8 cellular contexts compared by ENCODE assay signal in the genomic region with DNA sequence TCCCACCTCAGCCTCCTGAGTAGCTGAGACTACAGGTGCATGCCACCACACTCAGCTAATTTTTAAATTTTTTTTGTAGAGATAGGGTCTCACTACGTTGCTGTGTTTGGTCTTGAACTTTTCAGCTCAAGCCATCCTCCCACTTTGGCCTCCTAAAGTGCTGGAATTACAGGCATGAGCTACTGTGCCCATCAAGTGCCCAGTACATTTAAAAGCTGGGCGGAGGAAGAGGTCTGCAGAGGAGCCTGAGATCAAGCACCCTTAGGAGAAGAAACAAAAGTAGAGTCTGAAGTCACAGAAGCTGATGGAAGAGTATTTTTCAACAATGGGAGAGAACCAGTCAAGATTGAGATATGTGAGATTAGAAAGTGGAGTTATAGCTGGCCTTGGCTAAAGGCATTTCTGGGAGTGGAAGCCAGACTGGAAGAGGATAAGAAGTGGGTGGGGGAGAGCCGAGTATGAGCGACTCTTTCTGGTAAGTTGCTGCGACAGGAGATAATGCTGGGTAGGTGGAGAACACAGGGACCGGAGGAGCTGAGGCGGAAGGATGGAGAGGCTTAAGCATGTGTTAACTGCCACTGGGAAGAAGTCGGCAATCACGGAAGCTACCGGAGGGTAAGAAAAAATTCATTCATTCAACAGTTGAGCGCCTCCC. TPM values are rescaled to one million over a fixed set of nuclear protein-coding genes. Genes with fewer than 3 reads are reported as not detected.
DNase-seq lines count a peak whose midpoint lies in the region; ATAC-seq and TF ChIP-seq lines count a peak whose summit lies in the region.

No MANE protein-coding gene starts in this region.

- H3K36me3 ChIP-seq in body of pancreas (replicated peaks in 1 of 2; ENCODE audit: insufficient read depth in 1 of 2, low read depth in 2 of 2) (no peaks in the 10 kb centered on the region), lower lobe of right lung (peaks cover 25% of the 10 kb centered on the region), uterus (no peaks in the 10 kb centered on the region)

- H3K9me3 ChIP-seq in body of pancreas (no peaks in the 10 kb centered on the region), lower lobe of right lung (no peaks in the 10 kb centered on the region), uterus (no peaks in the 10 kb centered on the region)

- H3K27me3 ChIP-seq in body of pancreas: no peaks in the 10 kb centered on the region
- no peaks in the 10 kb centered on the region for H3K27me3 ChIP-seq in lower lobe of right lung (ENCODE audit: low read depth)
- no peaks in the 10 kb centered on the region for H3K27me3 ChIP-seq in uterus

- 17 to 18% methylated on average over 11 of the region's 11 CpGs for WGBS in body of pancreas, 2 donors

- H3K27ac ChIP-seq in body of pancreas (peak overlapping the region; percentile 18 to 94 (median 70)), lower lobe of right lung (peak overlapping the region; percentile 94), uterus (peak overlapping the region; percentile 79 to 95)

- no peak for TF ChIP-seq POLR2A in body of pancreas (IDR thresholded peaks at IDR 0.05)
- TF ChIP-seq POLR2A in uterus (IDR thresholded peaks at IDR 0.05): no peak

- intact Hi-C loops in body of pancreas (cut with DNase I) (no loop called here), lower lobe of right lung (cut with DNase I) (no loop called here), uterus (cut with DNase I; ENCODE audit: low total_unique reads) (no loop called here)

- peak overlapping the region; percentile 10 to 76 for H3K4me3 ChIP-seq in body of pancreas
- H3K4me3 ChIP-seq in lower lobe of right lung: peak overlapping the region; percentile 86
- peak overlapping the region; percentile 94 to 95 for H3K4me3 ChIP-seq in uterus

- H3K4me1 ChIP-seq in body of pancreas (peaks cover 44% of the 10 kb centered on the region), lower lobe of right lung (peaks cover 41% of the 10 kb centered on the region), uterus (no peaks in the 10 kb centered on the region)

- ATAC-seq in body of pancreas (no peak), lower lobe of right lung (peak in 1 of 2 donors; percentile 33), HG03565 (IDR thresholded peaks at IDR 0.05; ENCODE audit: unreplicated experiment) (no peak)

- DNase-seq in NCI-H1694 (lab: John Stamatoyannopoulos, UW): peak; percentile 41
- DNase-seq in NCI-H1694 treated with DMSO at 0.1 percent for 48 hours (lab: John Stamatoyannopoulos, UW): no peak
- DNase-seq in HuH-7.5 (ENCODE audit: low spot score): peak; percentile 70
- no peak for DNase-seq in body of pancreas
- DNase-seq in lower lobe of right lung: no peak
- no peak for DNase-seq in uterus
- no peak for DNase-seq in NCI-H69 (lab: John Stamatoyannopoulos, UW)

- TF ChIP-seq CTCF in body of pancreas (IDR thresholded peaks at IDR 0.05): no peak
- TF ChIP-seq CTCF in lower lobe of right lung (IDR thresholded peaks at IDR 0.05): no peak
- TF ChIP-seq CTCF in uterus (IDR thresholded peaks at IDR 0.05): no peak

RNA-seq across cellular contexts. Expression of a gene that starts 0.8 kb away (rescaled TPM):
- total RNA-seq in body of pancreas (10 to 100 TPM; 16.2 to 31.9 TPM), lower lobe of right lung (56.4 TPM), uterus (10 to 100 TPM; 15.1 to 81.7 (median 51.4) TPM)

Comparison
In these comparisons a context has a peak if more than half of its experiments do, and no peak if none do; other contexts are left out.
1. DNase-seq: peak in NCI-H1694 (single experiment) and HuH-7.5 (single experiment); none in NCI-H1694 treated with DMSO at 0.1 percent for 48 hours (single experiment), body of pancreas (0 of 4), lower lobe of right lung (single experiment), uterus (0 of 2) and NCI-H69 (single experiment).
2. H3K4me3 ChIP-seq: peak in every context shown above with its lines; median percentile 94 in uterus; 86 in lower lobe of right lung; 43 in body of pancreas.
3. Peak in every context shown above with its lines, with median percentiles within 50 percentile points of each other: H3K27ac ChIP-seq.